ENCODE assay signal across 1 cellular context in the genomic region with DNA sequence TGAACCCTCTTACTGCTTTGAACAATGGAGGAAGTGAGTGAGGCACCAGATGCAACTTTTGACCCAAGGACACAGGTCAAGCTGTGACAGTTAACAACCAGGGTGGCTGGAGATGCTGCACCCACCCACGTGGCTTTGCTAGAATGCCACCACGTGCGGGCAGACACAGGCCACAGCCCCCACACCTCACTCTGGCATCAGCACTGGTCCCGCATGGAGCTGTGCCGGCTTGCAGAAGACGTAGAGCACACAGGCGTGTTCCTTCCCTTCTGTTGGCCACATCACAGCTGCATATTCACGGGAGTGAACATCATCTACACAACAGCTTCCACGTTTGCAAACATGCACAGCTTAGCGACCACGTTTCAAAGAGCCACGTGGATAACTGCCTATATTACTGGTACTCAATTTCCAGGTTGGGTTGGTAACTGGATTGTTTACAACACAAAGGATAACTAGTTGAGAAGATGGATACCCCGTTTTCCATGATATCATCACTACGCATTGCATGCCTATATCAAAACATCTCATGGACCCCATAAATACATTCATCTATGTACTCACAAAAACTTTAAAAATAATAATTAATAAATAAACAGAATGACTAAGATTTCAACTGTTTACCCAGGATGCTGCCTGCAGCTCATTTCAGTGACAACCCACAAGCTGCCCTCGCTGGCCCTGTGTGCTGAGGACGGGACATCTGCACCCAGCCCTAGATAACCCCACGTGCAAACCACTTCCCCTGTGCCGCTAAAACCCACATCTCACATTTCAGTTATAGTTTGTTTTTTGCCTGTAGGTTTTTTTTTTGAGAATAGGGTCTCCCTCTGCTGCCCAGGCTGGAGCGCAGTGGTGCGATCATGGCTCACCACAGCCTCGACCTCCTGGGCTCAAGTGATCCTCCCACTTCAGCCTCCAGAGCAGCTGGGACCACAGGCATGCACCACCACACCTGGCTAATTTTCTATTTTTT.
TF ChIP-seq lines count a peak whose summit lies in the region.

No MANE protein-coding gene starts in this region.

TF ChIP-seq in H1, 55 proteins besides CTCF, POLR2A, EP300 and RAD21 (continued from another document):
- TF ChIP-seq TEAD4 (IDR thresholded peaks at IDR 0.05; ENCODE audit: low read depth, low read length) (no peak), RBBP5 (IDR thresholded peaks at IDR 0.05; ENCODE audit: borderline replicate concordance, low read depth, low read length) (no peak), CTBP2 (IDR thresholded peaks at IDR 0.05; ENCODE audit: borderline replicate concordance, insufficient read depth, insufficient read length, low read length) (no peak), RFX5 (IDR thresholded peaks at IDR 0.05; ENCODE audit: borderline replicate concordance, low read depth, low read length) (no peak)
- TF ChIP-seq, protein P1, sequence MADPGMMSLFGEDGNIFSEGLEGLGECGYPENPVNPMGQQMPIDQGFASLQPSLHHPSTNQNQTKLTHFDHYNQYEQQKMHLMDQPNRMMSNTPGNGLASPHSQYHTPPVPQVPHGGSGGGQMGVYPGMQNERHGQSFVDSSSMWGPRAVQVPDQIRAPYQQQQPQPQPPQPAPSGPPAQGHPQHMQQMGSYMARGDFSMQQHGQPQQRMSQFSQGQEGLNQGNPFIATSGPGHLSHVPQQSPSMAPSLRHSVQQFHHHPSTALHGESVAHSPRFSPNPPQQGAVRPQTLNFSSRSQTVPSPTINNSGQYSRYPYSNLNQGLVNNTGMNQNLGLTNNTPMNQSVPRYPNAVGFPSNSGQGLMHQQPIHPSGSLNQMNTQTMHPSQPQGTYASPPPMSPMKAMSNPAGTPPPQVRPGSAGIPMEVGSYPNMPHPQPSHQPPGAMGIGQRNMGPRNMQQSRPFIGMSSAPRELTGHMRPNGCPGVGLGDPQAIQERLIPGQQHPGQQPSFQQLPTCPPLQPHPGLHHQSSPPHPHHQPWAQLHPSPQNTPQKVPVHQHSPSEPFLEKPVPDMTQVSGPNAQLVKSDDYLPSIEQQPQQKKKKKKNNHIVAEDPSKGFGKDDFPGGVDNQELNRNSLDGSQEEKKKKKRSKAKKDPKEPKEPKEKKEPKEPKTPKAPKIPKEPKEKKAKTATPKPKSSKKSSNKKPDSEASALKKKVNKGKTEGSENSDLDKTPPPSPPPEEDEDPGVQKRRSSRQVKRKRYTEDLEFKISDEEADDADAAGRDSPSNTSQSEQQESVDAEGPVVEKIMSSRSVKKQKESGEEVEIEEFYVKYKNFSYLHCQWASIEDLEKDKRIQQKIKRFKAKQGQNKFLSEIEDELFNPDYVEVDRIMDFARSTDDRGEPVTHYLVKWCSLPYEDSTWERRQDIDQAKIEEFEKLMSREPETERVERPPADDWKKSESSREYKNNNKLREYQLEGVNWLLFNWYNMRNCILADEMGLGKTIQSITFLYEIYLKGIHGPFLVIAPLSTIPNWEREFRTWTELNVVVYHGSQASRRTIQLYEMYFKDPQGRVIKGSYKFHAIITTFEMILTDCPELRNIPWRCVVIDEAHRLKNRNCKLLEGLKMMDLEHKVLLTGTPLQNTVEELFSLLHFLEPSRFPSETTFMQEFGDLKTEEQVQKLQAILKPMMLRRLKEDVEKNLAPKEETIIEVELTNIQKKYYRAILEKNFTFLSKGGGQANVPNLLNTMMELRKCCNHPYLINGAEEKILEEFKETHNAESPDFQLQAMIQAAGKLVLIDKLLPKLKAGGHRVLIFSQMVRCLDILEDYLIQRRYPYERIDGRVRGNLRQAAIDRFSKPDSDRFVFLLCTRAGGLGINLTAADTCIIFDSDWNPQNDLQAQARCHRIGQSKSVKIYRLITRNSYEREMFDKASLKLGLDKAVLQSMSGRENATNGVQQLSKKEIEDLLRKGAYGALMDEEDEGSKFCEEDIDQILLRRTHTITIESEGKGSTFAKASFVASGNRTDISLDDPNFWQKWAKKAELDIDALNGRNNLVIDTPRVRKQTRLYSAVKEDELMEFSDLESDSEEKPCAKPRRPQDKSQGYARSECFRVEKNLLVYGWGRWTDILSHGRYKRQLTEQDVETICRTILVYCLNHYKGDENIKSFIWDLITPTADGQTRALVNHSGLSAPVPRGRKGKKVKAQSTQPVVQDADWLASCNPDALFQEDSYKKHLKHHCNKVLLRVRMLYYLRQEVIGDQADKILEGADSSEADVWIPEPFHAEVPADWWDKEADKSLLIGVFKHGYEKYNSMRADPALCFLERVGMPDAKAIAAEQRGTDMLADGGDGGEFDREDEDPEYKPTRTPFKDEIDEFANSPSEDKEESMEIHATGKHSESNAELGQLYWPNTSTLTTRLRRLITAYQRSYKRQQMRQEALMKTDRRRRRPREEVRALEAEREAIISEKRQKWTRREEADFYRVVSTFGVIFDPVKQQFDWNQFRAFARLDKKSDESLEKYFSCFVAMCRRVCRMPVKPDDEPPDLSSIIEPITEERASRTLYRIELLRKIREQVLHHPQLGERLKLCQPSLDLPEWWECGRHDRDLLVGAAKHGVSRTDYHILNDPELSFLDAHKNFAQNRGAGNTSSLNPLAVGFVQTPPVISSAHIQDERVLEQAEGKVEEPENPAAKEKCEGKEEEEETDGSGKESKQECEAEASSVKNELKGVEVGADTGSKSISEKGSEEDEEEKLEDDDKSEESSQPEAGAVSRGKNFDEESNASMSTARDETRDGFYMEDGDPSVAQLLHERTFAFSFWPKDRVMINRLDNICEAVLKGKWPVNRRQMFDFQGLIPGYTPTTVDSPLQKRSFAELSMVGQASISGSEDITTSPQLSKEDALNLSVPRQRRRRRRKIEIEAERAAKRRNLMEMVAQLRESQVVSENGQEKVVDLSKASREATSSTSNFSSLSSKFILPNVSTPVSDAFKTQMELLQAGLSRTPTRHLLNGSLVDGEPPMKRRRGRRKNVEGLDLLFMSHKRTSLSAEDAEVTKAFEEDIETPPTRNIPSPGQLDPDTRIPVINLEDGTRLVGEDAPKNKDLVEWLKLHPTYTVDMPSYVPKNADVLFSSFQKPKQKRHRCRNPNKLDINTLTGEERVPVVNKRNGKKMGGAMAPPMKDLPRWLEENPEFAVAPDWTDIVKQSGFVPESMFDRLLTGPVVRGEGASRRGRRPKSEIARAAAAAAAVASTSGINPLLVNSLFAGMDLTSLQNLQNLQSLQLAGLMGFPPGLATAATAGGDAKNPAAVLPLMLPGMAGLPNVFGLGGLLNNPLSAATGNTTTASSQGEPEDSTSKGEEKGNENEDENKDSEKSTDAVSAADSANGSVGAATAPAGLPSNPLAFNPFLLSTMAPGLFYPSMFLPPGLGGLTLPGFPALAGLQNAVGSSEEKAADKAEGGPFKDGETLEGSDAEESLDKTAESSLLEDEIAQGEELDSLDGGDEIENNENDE (IDR thresholded peaks at IDR 0.05; ENCODE audit: insufficient replicate concordance, low read length): no peak
- TF ChIP-seq, protein P2, sequence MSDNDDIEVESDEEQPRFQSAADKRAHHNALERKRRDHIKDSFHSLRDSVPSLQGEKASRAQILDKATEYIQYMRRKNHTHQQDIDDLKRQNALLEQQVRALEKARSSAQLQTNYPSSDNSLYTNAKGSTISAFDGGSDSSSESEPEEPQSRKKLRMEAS (IDR thresholded peaks at IDR 0.05): no peak
